Comparison of ENCODE assay signal across 1 cellular context in genomic region chr15:28004143-28005003, GRCh38.
TF ChIP-seq lines count a peak whose summit lies in the region.

No MANE protein-coding gene starts in this region.

TF ChIP-seq in HEK293, 187 proteins besides CTCF, POLR2A, EP300 and RAD21:
- TF ChIP-seq ZNF692 (tag by site-specific recombination; IDR thresholded peaks at IDR 0.05) (no peak), EGR2 (tag by site-specific recombination; IDR thresholded peaks at IDR 0.05; ENCODE audit: low read depth) (peak; percentile 33; the same call in 1 of the 2 replicates), ZFHX2 (tag by site-specific recombination; conservative IDR thresholded peaks at IDR 0.05) (peak; percentile 74), ZNF704 (tag by site-specific recombination; IDR thresholded peaks at IDR 0.05) (no peak)
